In the genomic region with DNA sequence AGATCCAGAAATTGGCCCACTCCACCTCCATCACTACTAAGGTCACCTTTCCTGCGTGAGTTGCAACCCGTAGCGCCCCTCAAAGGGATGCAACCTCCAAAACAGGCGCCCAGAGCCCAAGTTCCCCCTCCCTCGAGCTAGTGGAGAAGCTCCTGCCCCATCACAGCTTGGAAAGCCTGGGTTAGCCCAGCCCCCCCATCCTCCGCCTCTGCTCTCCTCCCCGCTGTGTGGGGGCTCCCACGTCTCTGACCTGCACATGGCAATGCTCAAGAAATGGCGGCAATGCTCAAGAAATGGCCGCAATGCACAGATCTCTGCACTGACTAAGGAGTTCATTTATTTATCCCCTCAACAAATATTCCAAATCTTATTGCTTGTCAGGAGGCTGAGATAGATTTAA, we compare ENCODE assay signal across 24 cellular contexts. TPM values are rescaled to one million over a fixed set of nuclear protein-coding genes. Genes with fewer than 3 reads are reported as not detected.
A peak's percentile ranks its signal among the peaks of the same experiment; 100 is the strongest.
DNase-seq lines count a peak whose midpoint lies in the region; ATAC-seq and TF ChIP-seq lines count a peak whose summit lies in the region.
"Had no signal": no experiment of that assay in that cellular context is flagged by ENCODE, and none has a peak within 500 bp of the region (broad histone marks: within the 10 kb centered on the region; RNA-seq: fewer than 3 reads in every experiment).

No MANE protein-coding gene starts in this region.

- peaks cover 23% of the 10 kb centered on the region for H3K27me3 Mint-ChIP-seq in activated naive CD8-positive, alpha-beta T cell
- H3K27me3 Mint-ChIP-seq in activated naive CD8-positive, alpha-beta T cell treated with anti-CD3 and anti-CD28 coated beads, Interleukin-2, amount 50 U/mL, for 24 hours, result peaks cover 39% of the 10 kb centered on the region
- H3K27me3 Mint-ChIP-seq in activated T-helper 2 cell treated with anti-CD3 and anti-CD28 coated beads, Interferon-gamma antibody, Interleukin-2, Interleukin-4, amounts not matched to agents 10 μg/mL and 5 μg/mL and 100 μg/mL, durations not matched to agents 14 hours and 24 hours and 36 hours (ENCODE audit: low read depth), result peaks cover 43% of the 10 kb centered on the region
- peaks cover 45% of the 10 kb centered on the region for H3K27me3 Mint-ChIP-seq in stimulated activated memory B cell treated with anti-CD40 and anti-IgM and Interleukin-4, amounts not matched to agents 10 μg/mL and 1 μg/mL and 100 μg/mL, for 72 hours

- TF ChIP-seq POLR2A in uterus (IDR thresholded peaks at IDR 0.05), result no peak

- H3K36me3 Mint-ChIP-seq in activated naive CD8-positive, alpha-beta T cell, result no peaks in the 10 kb centered on the region
- H3K36me3 Mint-ChIP-seq in activated naive CD8-positive, alpha-beta T cell treated with anti-CD3 and anti-CD28 coated beads, Interleukin-2, amount 50 U/mL, for 24 hours (ENCODE audit: low read depth), result no peaks in the 10 kb centered on the region
- no peaks in the 10 kb centered on the region for H3K36me3 Mint-ChIP-seq in activated T-helper 2 cell treated with anti-CD3 and anti-CD28 coated beads, Interferon-gamma antibody, Interleukin-2, Interleukin-4, amounts not matched to agents 10 μg/mL and 5 μg/mL and 100 μg/mL, durations not matched to agents 14 hours and 24 hours and 36 hours (ENCODE audit: low read depth)
- H3K36me3 Mint-ChIP-seq in stimulated activated memory B cell treated with anti-CD40 and anti-IgM and Interleukin-4, amounts not matched to agents 10 μg/mL and 1 μg/mL and 100 μg/mL, for 72 hours, result no peaks in the 10 kb centered on the region
- H3K36me3 Mint-ChIP-seq: natural killer cell treated with Interleukin-12 subunit alpha and Interleukin-12 subunit beta and Interleukin-15 and Interleukin-18, amount 100 ng/mL, for 72 hours had no signal

- peak overlapping the region; percentile 52 for H3K4me3 Mint-ChIP-seq in activated naive CD8-positive, alpha-beta T cell
- no peak overlapping the region for H3K4me3 Mint-ChIP-seq in activated naive CD8-positive, alpha-beta T cell treated with anti-CD3 and anti-CD28 coated beads, Interleukin-2, amount 50 U/mL, for 24 hours
- H3K4me3 Mint-ChIP-seq in activated T-helper 2 cell treated with anti-CD3 and anti-CD28 coated beads, Interferon-gamma antibody, Interleukin-2, Interleukin-4, amounts not matched to agents 10 μg/mL and 5 μg/mL and 100 μg/mL, durations not matched to agents 14 hours and 24 hours and 36 hours (ENCODE audit: low read depth), result peak overlapping the region; percentile 31
- H3K4me3 Mint-ChIP-seq in stimulated activated memory B cell treated with anti-CD40 and anti-IgM and Interleukin-4, amounts not matched to agents 10 μg/mL and 1 μg/mL and 100 μg/mL, for 72 hours, result peak overlapping the region; percentile 30
- H3K4me3 Mint-ChIP-seq: HFFc6; natural killer cell treated with Interleukin-12 subunit alpha and Interleukin-12 subunit beta and Interleukin-15 and Interleukin-18, amount 100 ng/mL, for 72 hours had no signal

- DNase-seq in activated naive CD8-positive, alpha-beta T cell treated with anti-CD3 and anti-CD28 coated beads, Interleukin-2, amount 50 U/mL, for 24 hours, result no peak
- no peak for DNase-seq in activated T-helper 2 cell treated with anti-CD3 and anti-CD28 coated beads, Interferon-gamma antibody, Interleukin-2, Interleukin-4, amounts not matched to agents 10 μg/mL and 5 μg/mL and 100 μg/mL, durations not matched to agents 14 hours and 24 hours and 36 hours (ENCODE audit: low spot score)
- DNase-seq in lower lobe of right lung (peak; percentile 28), NCI-H1694 (lab: John Stamatoyannopoulos, UW) (no peak), NCI-H146 treated with DMSO at 0.1 percent for 48 hours (lab: John Stamatoyannopoulos, UW; ENCODE audit: unreplicated experiment) (no peak), uterus (no peak)
- DNase-seq: activated CD4-positive, alpha-beta T cell treated with anti-CD3 and anti-CD28 coated beads for 48 hours; activated gamma-delta T cell treated with Interleukin-2 at 50 U/mL for 16 hours; anterior cingulate cortex; gastrocnemius medialis; HFFc6; mesenchymal stem cell; NCI-H524 treated with DMSO at 0.1 percent for 48 hours; RPMI8226; stimulated activated CD4-positive, alpha-beta T cell treated with anti-CD3 and anti-CD28 coated beads, Interleukin-4, amount 100 ng/mL, for 24 hours; upper lobe of right lung had no signal

- peaks cover 13% of the 10 kb centered on the region for H3K4me1 Mint-ChIP-seq in activated naive CD8-positive, alpha-beta T cell (ENCODE audit: low read depth)
- peaks cover 19% of the 10 kb centered on the region for H3K4me1 Mint-ChIP-seq in activated naive CD8-positive, alpha-beta T cell treated with anti-CD3 and anti-CD28 coated beads, Interleukin-2, amount 50 U/mL, for 24 hours
- H3K4me1 Mint-ChIP-seq in activated T-helper 2 cell treated with anti-CD3 and anti-CD28 coated beads, Interferon-gamma antibody, Interleukin-2, Interleukin-4, amounts not matched to agents 10 μg/mL and 5 μg/mL and 100 μg/mL, durations not matched to agents 14 hours and 24 hours and 36 hours (ENCODE audit: low read depth), result peaks cover 13% of the 10 kb centered on the region
- H3K4me1 Mint-ChIP-seq in stimulated activated memory B cell treated with anti-CD40 and anti-IgM and Interleukin-4, amounts not matched to agents 10 μg/mL and 1 μg/mL and 100 μg/mL, for 72 hours, result peaks cover 35% of the 10 kb centered on the region

- H3K27ac Mint-ChIP-seq in activated naive CD8-positive, alpha-beta T cell, result no peak overlapping the region
- H3K27ac Mint-ChIP-seq in activated naive CD8-positive, alpha-beta T cell treated with anti-CD3 and anti-CD28 coated beads, Interleukin-2, amount 50 U/mL, for 24 hours, result no peak overlapping the region
- no peak overlapping the region for H3K27ac Mint-ChIP-seq in activated T-helper 2 cell treated with anti-CD3 and anti-CD28 coated beads, Interferon-gamma antibody, Interleukin-2, Interleukin-4, amounts not matched to agents 10 μg/mL and 5 μg/mL and 100 μg/mL, durations not matched to agents 14 hours and 24 hours and 36 hours
- H3K27ac Mint-ChIP-seq in stimulated activated memory B cell treated with anti-CD40 and anti-IgM and Interleukin-4, amounts not matched to agents 10 μg/mL and 1 μg/mL and 100 μg/mL, for 72 hours, result no peak overlapping the region
- H3K27ac Mint-ChIP-seq: HFFc6; natural killer cell treated with Interleukin-12 subunit alpha and Interleukin-12 subunit beta and Interleukin-15 and Interleukin-18, amount 100 ng/mL, for 72 hours had no signal

- no peak overlapping the region for H3K27ac ChIP-seq in lower lobe of right lung
- no peak overlapping the region for H3K27ac ChIP-seq in uterus
- H3K27ac ChIP-seq: A549, BLaER1, esophagus muscularis mucosa, gastrocnemius medialis, HL-60, upper lobe of right lung had no signal

- H3K9me3 ChIP-seq in lower lobe of right lung (no peaks in the 10 kb centered on the region), uterus (no peaks in the 10 kb centered on the region)
- H3K9me3 ChIP-seq: A549, BLaER1, esophagus muscularis mucosa, gastrocnemius medialis, upper lobe of right lung had no signal

- TF ChIP-seq CTCF in lower lobe of right lung (IDR thresholded peaks at IDR 0.05) (no peak), uterus (IDR thresholded peaks at IDR 0.05) (no peak)

- H3K27me3 ChIP-seq in lower lobe of right lung (ENCODE audit: low read depth), result peaks cover 38% of the 10 kb centered on the region
- peaks cover 17 to 21% of the 10 kb centered on the region in 2 donors for H3K27me3 ChIP-seq in uterus

- H3K36me3 ChIP-seq in lower lobe of right lung (peaks cover 6% of the 10 kb centered on the region), uterus (no peaks in the 10 kb centered on the region)
- H3K36me3 ChIP-seq: BLaER1, gastrocnemius medialis, upper lobe of right lung had no signal

- H3K4me1 ChIP-seq in lower lobe of right lung (peaks cover 41% of the 10 kb centered on the region), uterus (peaks cover 0 to 30% of the 10 kb centered on the region in 2 donors)

- H3K4me3 ChIP-seq in lower lobe of right lung (no peak overlapping the region), uterus (no peak overlapping the region)
- H3K4me3 ChIP-seq: BLaER1, upper lobe of right lung had no signal

- no peaks in the 10 kb centered on the region for H3K9me3 Mint-ChIP-seq in activated naive CD8-positive, alpha-beta T cell (ENCODE audit: low read depth)
- H3K9me3 Mint-ChIP-seq in activated naive CD8-positive, alpha-beta T cell treated with anti-CD3 and anti-CD28 coated beads, Interleukin-2, amount 50 U/mL, for 24 hours, result no peaks in the 10 kb centered on the region
- H3K9me3 Mint-ChIP-seq in activated T-helper 2 cell treated with anti-CD3 and anti-CD28 coated beads, Interferon-gamma antibody, Interleukin-2, Interleukin-4, amounts not matched to agents 10 μg/mL and 5 μg/mL and 100 μg/mL, durations not matched to agents 14 hours and 24 hours and 36 hours, result no peaks in the 10 kb centered on the region
- no peaks in the 10 kb centered on the region for H3K9me3 Mint-ChIP-seq in stimulated activated memory B cell treated with anti-CD40 and anti-IgM and Interleukin-4, amounts not matched to agents 10 μg/mL and 1 μg/mL and 100 μg/mL, for 72 hours
- H3K9me3 Mint-ChIP-seq: HFFc6; natural killer cell treated with Interleukin-12 subunit alpha and Interleukin-12 subunit beta and Interleukin-15 and Interleukin-18, amount 100 ng/mL, for 72 hours had no signal

- intact Hi-C loops in activated T-helper 2 cell treated with anti-CD3 and anti-CD28 coated beads, Interferon-gamma antibody, Interleukin-2, Interleukin-4, amounts not matched to agents 10 μg/mL and 5 μg/mL and 100 μg/mL, durations not matched to agents 14 hours and 24 hours and 36 hours (cut with micrococcal nuclease), result no loop called here
- intact Hi-C loops in lower lobe of right lung (cut with DNase I) (no loop called here), uterus (cut with DNase I; ENCODE audit: low total_unique reads) (no loop called here)

- no peak for ATAC-seq in activated naive CD8-positive, alpha-beta T cell treated with anti-CD3 and anti-CD28 coated beads, Interleukin-2, amount 50 U/mL, for 24 hours
- no peak for ATAC-seq in lower lobe of right lung
- no peak for ATAC-seq in stimulated activated memory B cell treated with anti-CD40 and anti-IgM and Interleukin-4, amounts not matched to agents 10 μg/mL and 1 μg/mL and 100 μg/mL, for 72 hours
- ATAC-seq: A549; gastrocnemius medialis; natural killer cell treated with Interleukin-12 subunit alpha and Interleukin-12 subunit beta and Interleukin-15 and Interleukin-18, amount 100 ng/mL, for 72 hours; upper lobe of right lung had no signal

RNA-seq across cellular contexts. Expression of a gene that starts 0.9 kb away (rescaled TPM):
- 0.46 and 0.52 TPM in 2 replicates for total RNA-seq in activated T-helper 2 cell treated with anti-CD3 and anti-CD28 coated beads, Interferon-gamma antibody, Interleukin-2, Interleukin-4, amounts not matched to agents 10 μg/mL and 5 μg/mL and 100 μg/mL, durations not matched to agents 14 hours and 24 hours and 36 hours
- total RNA-seq in lower lobe of right lung, result 0.83 TPM
- 1 to 10 TPM in 1 of 4 donors, under 1 TPM in 2, not detected in 1; 0.35 to 3.2 (median 0.79) TPM for total RNA-seq in uterus
- total RNA-seq: smooth muscle cell had no signal

RNA-seq across cellular contexts. Expression of a gene that starts 10.0 kb away (rescaled TPM):
- 3.0 and 3.4 TPM in 2 replicates for total RNA-seq in activated T-helper 2 cell treated with anti-CD3 and anti-CD28 coated beads, Interferon-gamma antibody, Interleukin-2, Interleukin-4, amounts not matched to agents 10 μg/mL and 5 μg/mL and 100 μg/mL, durations not matched to agents 14 hours and 24 hours and 36 hours
- 29.9 TPM for total RNA-seq in lower lobe of right lung
- 10 to 100 TPM in 2 of 4 donors, 1 to 10 TPM in 2; 2.4 to 29.6 (median 11.9) TPM for total RNA-seq in uterus

RNA-seq across cellular contexts. Expression of a gene that starts 48.4 kb away (rescaled TPM):
- total RNA-seq in activated T-helper 2 cell treated with anti-CD3 and anti-CD28 coated beads, Interferon-gamma antibody, Interleukin-2, Interleukin-4, amounts not matched to agents 10 μg/mL and 5 μg/mL and 100 μg/mL, durations not matched to agents 14 hours and 24 hours and 36 hours, result 425 and 436 TPM in 2 replicates
- total RNA-seq in lower lobe of right lung (159 TPM), uterus (100 to 1,000 TPM; 120 to 221 (median 137) TPM)

RNA-seq across cellular contexts. Expression of a gene that starts 48.6 kb away (rescaled TPM):
- total RNA-seq in activated T-helper 2 cell treated with anti-CD3 and anti-CD28 coated beads, Interferon-gamma antibody, Interleukin-2, Interleukin-4, amounts not matched to agents 10 μg/mL and 5 μg/mL and 100 μg/mL, durations not matched to agents 14 hours and 24 hours and 36 hours, result 46.0 and 48.0 TPM in 2 replicates
- total RNA-seq in lower lobe of right lung (16.4 TPM), uterus (10 to 100 TPM in 3 of 4 donors, 1 to 10 TPM in 1; 6.5 to 46.6 (median 26.1) TPM)
